9 cellular contexts compared by ENCODE assay signal in genomic region chr22:21632237-21632895, GRCh38. TPM values are rescaled to one million over a fixed set of nuclear protein-coding genes. Genes with fewer than 3 reads are reported as not detected.
DNase-seq lines count a peak whose midpoint lies in the region; ATAC-seq, FAIRE-seq and TF ChIP-seq lines count a peak whose summit lies in the region.
"Had no signal": no experiment of that assay in that cellular context is flagged by ENCODE, and none has a peak within 500 bp of the region (broad histone marks: within the 10 kb centered on the region; RNA-seq: fewer than 3 reads in every experiment).

Gene CCDC116, plus strand, starts transcription at chr22:21632760. Its CDS starts 422 bp downstream, at chr22:21633182.

- no peak for TF ChIP-seq CTCF in activated CD8-positive, alpha-beta T cell treated with anti-CD3 and anti-CD28 coated beads for 36 hours (IDR thresholded peaks at IDR 0.05)

- CTCF ChIA-PET in CD4-positive, alpha-beta memory T cell (lab: Charles Lee; ENCODE audit: partially characterized antibody) = interaction anchor here (10.0 kb wide), 1 partner anchor 12 kb away, joined by 245 read pairs; the partner anchor contains the start of gene SDF2L1
- CTCF ChIA-PET in activated CD8-positive, alpha-beta T cell treated with anti-CD3 and anti-CD28 coated beads for 36 hours (lab: Charles Lee) = interaction anchor here (1.2 to 5.3 kb wide), 5 partner anchors 9 to 17 kb away, joined by 3 to 78 read pairs (median 3); partner anchors contain the start of gene SDF2L1
- CTCF ChIA-PET in naive thymus-derived CD4-positive, alpha-beta T cell (lab: Charles Lee) = interaction anchor here (0.6 to 2.6 kb wide), 2 partner anchors 13 to 14 kb away, joined by 4 to 9 read pairs; no protein-coding TSS in a partner anchor

- H3K4me3 Mint-ChIP-seq in CD4-positive, alpha-beta memory T cell = peak within 1 kb of the TSS in 3 of 8 donors; percentile 28 to 60 (median 43)
- H3K4me3 Mint-ChIP-seq in activated CD8-positive, alpha-beta T cell treated with anti-CD3 and anti-CD28 coated beads for 36 hours = no peak within 1 kb of the TSS
- H3K4me3 Mint-ChIP-seq in naive thymus-derived CD4-positive, alpha-beta T cell = peak within 1 kb of the TSS in 1 of 10 donors; percentile 42

- peaks cover 38% of the 10 kb centered on the region for H3K4me1 ChIP-seq in CD4-positive, alpha-beta memory T cell (ENCODE audit: insufficient read depth, low read length)
- H3K4me1 ChIP-seq in naive thymus-derived CD4-positive, alpha-beta T cell (ENCODE audit: control insufficient read depth in 2 of 2, insufficient read depth in 2 of 2, low read length in 2 of 2) = peaks cover 6 to 14% of the 10 kb centered on the region in 2 donors

- H3K9me3 Mint-ChIP-seq in CD4-positive, alpha-beta memory T cell = no peaks in the 10 kb centered on the region
- no peaks in the 10 kb centered on the region for H3K9me3 Mint-ChIP-seq in activated CD8-positive, alpha-beta T cell treated with anti-CD3 and anti-CD28 coated beads for 36 hours
- H3K9me3 Mint-ChIP-seq in naive thymus-derived CD4-positive, alpha-beta T cell = no peaks in the 10 kb centered on the region

- H3K36me3 ChIP-seq in CD4-positive, alpha-beta memory T cell (ENCODE audit: insufficient read depth, low read length) = peaks cover 10% of the 10 kb centered on the region
- H3K36me3 ChIP-seq in naive thymus-derived CD4-positive, alpha-beta T cell (ENCODE audit: control insufficient read depth in 2 of 3, insufficient read depth in 3 of 3, low read length in 3 of 3) = peaks cover 0 to 16% (median 3%) of the 10 kb centered on the region in 3 experiments
- H3K36me3 ChIP-seq in MG63 = peaks cover 12% of the 10 kb centered on the region

- peaks cover 12 to 44% (median 25%) of the 10 kb centered on the region in 4 donors for H3K4me1 Mint-ChIP-seq in CD4-positive, alpha-beta memory T cell
- peaks cover 27% of the 10 kb centered on the region for H3K4me1 Mint-ChIP-seq in activated CD8-positive, alpha-beta T cell treated with anti-CD3 and anti-CD28 coated beads for 36 hours (ENCODE audit: low read depth)
- H3K4me1 Mint-ChIP-seq in naive thymus-derived CD4-positive, alpha-beta T cell = peaks cover 11 to 27% (median 19%) of the 10 kb centered on the region in 7 donors

- intact Hi-C loops in CD4-positive, alpha-beta memory T cell (cut with micrococcal nuclease) = no loop called here
- intact Hi-C loops in activated CD8-positive, alpha-beta T cell treated with anti-CD3 and anti-CD28 coated beads for 36 hours (cut with micrococcal nuclease) = no loop called here
- intact Hi-C loops in naive thymus-derived CD4-positive, alpha-beta T cell (cut with micrococcal nuclease) = no loop called here

- peak; percentile 65 to 82 (median 80) for DNase-seq in CD4-positive, alpha-beta memory T cell
- DNase-seq in NCI-H1930 (lab: John Stamatoyannopoulos, UW) (peak; percentile 47 to 59), MG63 (no peak), urothelium cell line (ENCODE audit: low spot score) (no peak), cerebellar cortex (ENCODE audit: low spot score) (no peak)
- DNase-seq in activated CD8-positive, alpha-beta T cell treated with anti-CD3 and anti-CD28 coated beads for 36 hours = peak; percentile 78
- DNase-seq in naive thymus-derived CD4-positive, alpha-beta T cell = peak in 5 of 9 donors; percentile 41 to 64 (median 55)

- no peaks in the 10 kb centered on the region for H3K27me3 ChIP-seq in CD4-positive, alpha-beta memory T cell (ENCODE audit: insufficient read depth, low read length)
- no peaks in the 10 kb centered on the region for H3K27me3 ChIP-seq in naive thymus-derived CD4-positive, alpha-beta T cell (ENCODE audit: control insufficient read depth in 2 of 2, insufficient read depth in 2 of 2, low read length in 2 of 2)
- no peaks in the 10 kb centered on the region for H3K27me3 ChIP-seq in MG63

- peak; percentile 40 for ATAC-seq in activated CD8-positive, alpha-beta T cell treated with anti-CD3 and anti-CD28 coated beads for 36 hours
- ATAC-seq in naive thymus-derived CD4-positive, alpha-beta T cell = peak; percentile 33
- ATAC-seq in GM18511 (IDR thresholded peaks at IDR 0.05; ENCODE audit: unreplicated experiment) = no peak

- H3K27me3 Mint-ChIP-seq in CD4-positive, alpha-beta memory T cell = no peaks in the 10 kb centered on the region
- no peaks in the 10 kb centered on the region for H3K27me3 Mint-ChIP-seq in activated CD8-positive, alpha-beta T cell treated with anti-CD3 and anti-CD28 coated beads for 36 hours
- H3K27me3 Mint-ChIP-seq in naive thymus-derived CD4-positive, alpha-beta T cell = no peaks in the 10 kb centered on the region

- peak within 1 kb of the TSS in 5 of 7 donors; percentile 57 to 88 (median 70) for H3K27ac Mint-ChIP-seq in CD4-positive, alpha-beta memory T cell
- no peak within 1 kb of the TSS for H3K27ac Mint-ChIP-seq in activated CD8-positive, alpha-beta T cell treated with anti-CD3 and anti-CD28 coated beads for 36 hours
- H3K27ac Mint-ChIP-seq in naive thymus-derived CD4-positive, alpha-beta T cell = peak within 1 kb of the TSS in 3 of 9 donors; percentile 14 to 29 (median 17)

- H3K4me3 ChIP-seq in CD4-positive, alpha-beta memory T cell (ENCODE audit: low read length in 2 of 2) = no peak within 1 kb of the TSS
- no peak within 1 kb of the TSS for H3K4me3 ChIP-seq in naive thymus-derived CD4-positive, alpha-beta T cell (ENCODE audit: low read length)
- no peak within 1 kb of the TSS for H3K4me3 ChIP-seq in MG63

- no peak for FAIRE-seq in urothelium cell line (lab: Jason Lieb, UNC)
- FAIRE-seq: endothelial cell of umbilical vein had no signal

- no peaks in the 10 kb centered on the region for H3K9me3 ChIP-seq in CD4-positive, alpha-beta memory T cell (ENCODE audit: control insufficient read depth in 1 of 2, low read length in 2 of 2)
- H3K9me3 ChIP-seq in naive thymus-derived CD4-positive, alpha-beta T cell (ENCODE audit: control insufficient read depth in 2 of 3, low read length in 3 of 3) = no peaks in the 10 kb centered on the region
- H3K9me3 ChIP-seq in MG63 = no peaks in the 10 kb centered on the region

- no peak within 1 kb of the TSS for H3K27ac ChIP-seq in CD4-positive, alpha-beta memory T cell (ENCODE audit: low read depth, low read length)
- H3K27ac ChIP-seq in naive thymus-derived CD4-positive, alpha-beta T cell (ENCODE audit: low read depth, low read length) = no peak within 1 kb of the TSS

- H3K36me3 Mint-ChIP-seq in CD4-positive, alpha-beta memory T cell = peaks cover 7 to 13% of the 10 kb centered on the region in 2 donors
- H3K36me3 Mint-ChIP-seq in activated CD8-positive, alpha-beta T cell treated with anti-CD3 and anti-CD28 coated beads for 36 hours (ENCODE audit: low read depth) = peaks cover 18% of the 10 kb centered on the region
- H3K36me3 Mint-ChIP-seq in naive thymus-derived CD4-positive, alpha-beta T cell = peaks cover 0 to 10% (median 6%) of the 10 kb centered on the region in 5 donors

- POLR2A ChIA-PET in CD4-positive, alpha-beta memory T cell (lab: Charles Lee; ENCODE audit: partially characterized antibody) = interaction anchor here (1.0 to 1.6 kb wide), 3 partner anchors 10 to 34 kb away, joined by 3 to 12 read pairs (median 4); partner anchors contain the start of gene SDF2L1
- POLR2A ChIA-PET in activated CD8-positive, alpha-beta T cell treated with anti-CD3 and anti-CD28 coated beads for 36 hours (lab: Charles Lee) = interaction anchor here (1.4 to 6.9 kb wide), 2 partner anchors 10 to 64 kb away, joined by 4 to 98 read pairs; partner anchors contain the start of gene SDF2L1
- POLR2A ChIA-PET in naive thymus-derived CD4-positive, alpha-beta T cell (lab: Charles Lee) = interaction anchor here (4.8 kb wide), 1 partner anchor 10 kb away, joined by 93 read pairs; the partner anchor contains the start of gene SDF2L1

RNA-seq across cellular contexts. Expression of gene CCDC116, which starts in this region (rescaled TPM):
- total RNA-seq in CD4-positive, alpha-beta memory T cell = under 1 TPM; 0.19 to 0.29 TPM
- polyA plus RNA-seq in CD4-positive, alpha-beta memory T cell = not detected
- total RNA-seq in activated CD8-positive, alpha-beta T cell treated with anti-CD3 and anti-CD28 coated beads for 36 hours = under 1 TPM in 1 of 2 experiments, not detected in 1; 0.45 TPM
- total RNA-seq in naive thymus-derived CD4-positive, alpha-beta T cell = under 1 TPM in 4 of 5 experiments, not detected in 1; 0.21 to 0.43 (median 0.27) TPM
- not detected for polyA plus RNA-seq in naive thymus-derived CD4-positive, alpha-beta T cell
- not detected in 2 replicates for total RNA-seq in MG63 (2014; rRNA removed; shearing (Covaris generic); ENCODE audit: low replicate concordance)

Comparison
In these comparisons a context has a peak if more than half of its experiments do, and no peak if none do; other contexts are left out.
1. Peak in DNase-seq in CD4-positive, alpha-beta memory T cell; RNA of the gene not detected or under 1 TPM.
2. Peak in DNase-seq and ATAC-seq in activated CD8-positive, alpha-beta T cell treated with anti-CD3 and anti-CD28 coated beads for 36 hours; RNA of the gene not detected or under 1 TPM.
3. Peak in DNase-seq and ATAC-seq in naive thymus-derived CD4-positive, alpha-beta T cell; RNA of the gene not detected or under 1 TPM.
4. DNase-seq: peak in NCI-H1930 (2 of 2); none in MG63 (single experiment), urothelium cell line (single experiment) and cerebellar cortex (single experiment).